1 cellular context compared by ENCODE assay signal in the genomic region with DNA sequence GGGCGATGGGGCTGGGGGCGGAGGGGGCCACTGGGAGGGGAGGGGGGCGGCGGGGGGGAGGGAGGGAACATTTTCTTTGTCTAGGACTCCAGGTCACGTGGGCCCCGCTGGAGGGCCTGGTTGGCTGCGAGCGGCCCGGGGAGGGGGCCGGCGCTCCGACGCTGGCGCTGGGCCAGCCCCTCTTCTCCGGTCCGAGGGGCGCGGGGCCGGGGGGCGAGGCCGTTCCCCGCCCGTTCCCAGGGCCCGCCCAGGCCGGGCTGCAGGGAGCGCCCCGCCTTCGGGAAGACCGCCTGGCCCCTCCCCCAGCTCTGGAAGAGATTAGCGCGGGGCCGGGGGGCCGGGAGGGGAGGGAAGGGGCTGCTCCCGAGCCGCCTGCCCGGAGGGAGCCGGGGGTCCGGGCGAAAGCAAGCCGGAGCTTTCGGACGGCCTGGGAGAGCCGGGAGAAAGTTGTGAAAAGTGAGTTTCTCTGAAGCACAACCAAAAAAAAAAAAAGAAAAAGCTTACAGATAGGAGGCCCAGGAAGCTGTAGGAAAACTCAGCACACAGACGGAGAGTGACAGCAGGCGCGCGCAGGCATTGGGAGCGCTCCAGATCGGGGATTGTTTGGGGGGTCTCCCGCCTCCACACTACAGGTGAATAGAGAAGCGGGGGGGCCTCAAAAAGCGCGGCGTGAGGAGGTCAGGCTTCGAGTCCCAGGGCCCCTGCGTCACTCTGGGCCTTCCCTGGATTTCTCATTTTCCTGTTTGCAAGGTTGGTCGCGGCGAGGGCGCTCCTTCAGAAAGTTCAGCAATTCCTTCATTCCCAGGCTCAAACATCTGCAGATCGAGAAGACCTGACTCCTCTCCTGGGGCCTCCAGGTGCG.
A peak's percentile ranks its signal among the peaks of the same experiment; 100 is the strongest.
TF ChIP-seq lines count a peak whose summit lies in the region.

No MANE protein-coding gene starts in this region.

TF ChIP-seq in HepG2, 621 proteins besides CTCF, POLR2A, EP300 and RAD21 (continued from another document and continues in another):
- TF ChIP-seq, protein P1, sequence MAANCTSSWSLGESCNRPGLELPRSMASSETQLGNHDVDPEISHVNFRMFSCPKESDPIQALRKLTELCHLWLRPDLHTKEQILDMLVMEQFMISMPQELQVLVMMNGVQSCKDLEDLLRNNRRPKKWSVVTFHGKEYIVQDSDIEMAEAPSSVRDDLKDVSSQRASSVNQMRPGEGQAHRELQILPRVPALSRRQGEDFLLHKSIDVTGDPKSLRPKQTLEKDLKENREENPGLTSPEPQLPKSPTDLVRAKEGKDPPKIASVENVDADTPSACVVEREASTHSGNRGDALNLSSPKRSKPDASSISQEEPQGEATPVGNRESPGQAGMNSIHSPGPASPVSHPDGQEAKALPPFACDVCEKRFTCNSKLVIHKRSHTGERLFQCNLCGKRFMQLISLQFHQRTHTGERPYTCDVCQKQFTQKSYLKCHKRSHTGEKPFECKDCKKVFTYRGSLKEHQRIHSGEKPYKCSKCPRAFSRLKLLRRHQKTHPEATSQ (CRISPR knock-in tag; IDR thresholded peaks at IDR 0.05; ENCODE audit: borderline replicate concordance): peak; percentile 36; the same call in 1 of the 2 replicates
- TF ChIP-seq ATAD3A (CRISPR knock-in tag; IDR thresholded peaks at IDR 0.05): no peak
- TF ChIP-seq, protein P2, sequence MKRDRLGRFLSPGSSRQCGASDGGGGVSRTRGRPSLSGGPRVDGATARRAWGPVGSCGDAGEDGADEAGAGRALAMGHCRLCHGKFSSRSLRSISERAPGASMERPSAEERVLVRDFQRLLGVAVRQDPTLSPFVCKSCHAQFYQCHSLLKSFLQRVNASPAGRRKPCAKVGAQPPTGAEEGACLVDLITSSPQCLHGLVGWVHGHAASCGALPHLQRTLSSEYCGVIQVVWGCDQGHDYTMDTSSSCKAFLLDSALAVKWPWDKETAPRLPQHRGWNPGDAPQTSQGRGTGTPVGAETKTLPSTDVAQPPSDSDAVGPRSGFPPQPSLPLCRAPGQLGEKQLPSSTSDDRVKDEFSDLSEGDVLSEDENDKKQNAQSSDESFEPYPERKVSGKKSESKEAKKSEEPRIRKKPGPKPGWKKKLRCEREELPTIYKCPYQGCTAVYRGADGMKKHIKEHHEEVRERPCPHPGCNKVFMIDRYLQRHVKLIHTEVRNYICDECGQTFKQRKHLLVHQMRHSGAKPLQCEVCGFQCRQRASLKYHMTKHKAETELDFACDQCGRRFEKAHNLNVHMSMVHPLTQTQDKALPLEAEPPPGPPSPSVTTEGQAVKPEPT (CRISPR knock-in tag; IDR thresholded peaks at IDR 0.05; ENCODE audit: low read depth): 0 out of 2 replicates have a peak, but pooled peaks have one; percentile 48
- no peak for TF ChIP-seq ZNF589 (CRISPR knock-in tag; conservative IDR thresholded peaks at IDR 0.05)
- TF ChIP-seq ZNF513 (CRISPR knock-in tag; conservative IDR thresholded peaks at IDR 0.05): no peak
- peak; percentile 33; the same call in 1 of the 2 replicates for TF ChIP-seq SP4 (CRISPR knock-in tag; IDR thresholded peaks at IDR 0.05)
- TF ChIP-seq, protein P3, sequence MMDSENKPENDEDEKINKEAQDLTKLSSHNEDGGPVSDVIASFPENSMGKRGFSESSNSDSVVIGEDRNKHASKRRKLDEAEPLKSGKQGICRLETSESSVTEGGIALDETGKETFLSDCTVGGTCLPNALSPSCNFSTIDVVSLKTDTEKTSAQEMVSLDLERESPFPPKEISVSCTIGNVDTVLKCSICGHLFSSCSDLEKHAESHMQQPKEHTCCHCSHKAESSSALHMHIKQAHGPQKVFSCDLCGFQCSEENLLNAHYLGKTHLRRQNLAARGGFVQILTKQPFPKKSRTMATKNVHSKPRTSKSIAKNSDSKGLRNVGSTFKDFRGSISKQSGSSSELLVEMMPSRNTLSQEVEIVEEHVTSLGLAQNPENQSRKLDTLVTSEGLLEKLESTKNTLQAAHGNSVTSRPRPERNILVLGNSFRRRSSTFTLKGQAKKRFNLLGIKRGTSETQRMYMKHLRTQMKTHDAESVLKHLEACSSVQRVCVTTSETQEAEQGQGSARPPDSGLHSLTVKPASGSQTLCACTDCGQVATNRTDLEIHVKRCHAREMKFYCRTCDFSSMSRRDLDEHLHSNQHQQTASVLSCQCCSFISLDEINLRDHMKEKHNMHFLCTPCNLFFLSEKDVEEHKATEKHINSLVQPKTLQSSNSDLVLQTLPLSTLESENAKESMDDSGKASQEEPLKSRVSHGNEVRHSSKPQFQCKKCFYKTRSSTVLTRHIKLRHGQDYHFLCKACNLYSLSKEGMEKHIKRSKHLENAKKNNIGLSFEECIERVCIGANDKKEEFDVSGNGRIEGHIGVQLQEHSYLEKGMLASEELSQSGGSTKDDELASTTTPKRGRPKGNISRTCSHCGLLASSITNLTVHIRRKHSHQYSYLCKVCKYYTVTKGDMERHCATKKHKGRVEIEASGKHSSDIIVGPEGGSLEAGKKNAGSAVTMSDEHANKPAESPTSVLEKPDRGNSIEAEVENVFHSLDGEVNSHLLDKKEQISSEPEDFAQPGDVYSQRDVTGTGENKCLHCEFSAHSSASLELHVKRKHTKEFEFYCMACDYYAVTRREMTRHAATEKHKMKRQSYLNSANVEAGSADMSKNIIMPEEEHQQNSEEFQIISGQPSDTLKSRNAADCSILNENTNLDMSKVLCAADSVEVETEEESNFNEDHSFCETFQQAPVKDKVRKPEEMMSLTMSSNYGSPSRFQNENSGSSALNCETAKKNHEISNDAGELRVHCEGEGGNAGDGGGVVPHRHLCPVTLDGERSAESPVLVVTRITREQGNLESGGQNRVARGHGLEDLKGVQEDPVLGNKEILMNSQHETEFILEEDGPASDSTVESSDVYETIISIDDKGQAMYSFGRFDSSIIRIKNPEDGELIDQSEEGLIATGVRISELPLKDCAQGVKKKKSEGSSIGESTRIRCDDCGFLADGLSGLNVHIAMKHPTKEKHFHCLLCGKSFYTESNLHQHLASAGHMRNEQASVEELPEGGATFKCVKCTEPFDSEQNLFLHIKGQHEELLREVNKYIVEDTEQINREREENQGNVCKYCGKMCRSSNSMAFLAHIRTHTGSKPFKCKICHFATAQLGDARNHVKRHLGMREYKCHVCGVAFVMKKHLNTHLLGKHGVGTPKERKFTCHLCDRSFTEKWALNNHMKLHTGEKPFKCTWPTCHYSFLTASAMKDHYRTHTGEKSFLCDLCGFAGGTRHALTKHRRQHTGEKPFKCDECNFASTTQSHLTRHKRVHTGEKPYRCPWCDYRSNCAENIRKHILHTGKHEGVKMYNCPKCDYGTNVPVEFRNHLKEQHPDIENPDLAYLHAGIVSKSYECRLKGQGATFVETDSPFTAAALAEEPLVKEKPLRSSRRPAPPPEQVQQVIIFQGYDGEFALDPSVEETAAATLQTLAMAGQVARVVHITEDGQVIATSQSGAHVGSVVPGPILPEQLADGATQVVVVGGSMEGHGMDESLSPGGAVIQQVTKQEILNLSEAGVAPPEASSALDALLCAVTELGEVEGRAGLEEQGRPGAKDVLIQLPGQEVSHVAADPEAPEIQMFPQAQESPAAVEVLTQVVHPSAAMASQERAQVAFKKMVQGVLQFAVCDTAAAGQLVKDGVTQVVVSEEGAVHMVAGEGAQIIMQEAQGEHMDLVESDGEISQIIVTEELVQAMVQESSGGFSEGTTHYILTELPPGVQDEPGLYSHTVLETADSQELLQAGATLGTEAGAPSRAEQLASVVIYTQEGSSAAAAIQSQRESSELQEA (CRISPR knock-in tag; IDR thresholded peaks at IDR 0.05; ENCODE audit: not compliant biosample characterization): no peak
- TF ChIP-seq KLF16 (CRISPR knock-in tag; IDR thresholded peaks at IDR 0.05): no peak
- TF ChIP-seq STAT6 (CRISPR knock-in tag; IDR thresholded peaks at IDR 0.05; ENCODE audit: borderline replicate concordance): no peak
- no peak; the same call in 1 of the 2 replicates for TF ChIP-seq CBX5 (CRISPR knock-in tag; IDR thresholded peaks at IDR 0.05; ENCODE audit: borderline replicate concordance)
- peak; percentile 59; the same call in 1 of the 2 replicates for TF ChIP-seq TFDP2 (CRISPR knock-in tag; IDR thresholded peaks at IDR 0.05)
- TF ChIP-seq ZNF337 (CRISPR knock-in tag; IDR thresholded peaks at IDR 0.05; ENCODE audit: borderline replicate concordance, low read depth): no peak
- no peak for TF ChIP-seq SMAD3 (CRISPR knock-in tag; IDR thresholded peaks at IDR 0.05)
- no peak for TF ChIP-seq ZNF543 (CRISPR knock-in tag; IDR thresholded peaks at IDR 0.05)
- no peak for TF ChIP-seq ARNT (IDR thresholded peaks at IDR 0.05)
- 0 out of 2 replicates have a peak, but pooled peaks have one; percentile 54 for TF ChIP-seq ZZZ3 (CRISPR knock-in tag; IDR thresholded peaks at IDR 0.05; ENCODE audit: borderline replicate concordance)
- TF ChIP-seq HNF4A (CRISPR knock-in tag; IDR thresholded peaks at IDR 0.05): no peak
- TF ChIP-seq, protein P4, sequence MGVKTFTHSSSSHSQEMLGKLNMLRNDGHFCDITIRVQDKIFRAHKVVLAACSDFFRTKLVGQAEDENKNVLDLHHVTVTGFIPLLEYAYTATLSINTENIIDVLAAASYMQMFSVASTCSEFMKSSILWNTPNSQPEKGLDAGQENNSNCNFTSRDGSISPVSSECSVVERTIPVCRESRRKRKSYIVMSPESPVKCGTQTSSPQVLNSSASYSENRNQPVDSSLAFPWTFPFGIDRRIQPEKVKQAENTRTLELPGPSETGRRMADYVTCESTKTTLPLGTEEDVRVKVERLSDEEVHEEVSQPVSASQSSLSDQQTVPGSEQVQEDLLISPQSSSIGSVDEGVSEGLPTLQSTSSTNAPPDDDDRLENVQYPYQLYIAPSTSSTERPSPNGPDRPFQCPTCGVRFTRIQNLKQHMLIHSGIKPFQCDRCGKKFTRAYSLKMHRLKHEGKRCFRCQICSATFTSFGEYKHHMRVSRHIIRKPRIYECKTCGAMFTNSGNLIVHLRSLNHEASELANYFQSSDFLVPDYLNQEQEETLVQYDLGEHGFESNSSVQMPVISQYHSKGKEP (CRISPR knock-in tag; IDR thresholded peaks at IDR 0.05): no peak
- TF ChIP-seq KAT8 (CRISPR knock-in tag; IDR thresholded peaks at IDR 0.05): no peak
- no peak for TF ChIP-seq BRCA1 (CRISPR knock-in tag; IDR thresholded peaks at IDR 0.05)
- 0 out of 2 replicates have a peak, but pooled peaks have one; percentile 12 for TF ChIP-seq POGK (CRISPR knock-in tag; conservative IDR thresholded peaks at IDR 0.05)
- TF ChIP-seq, protein P5, sequence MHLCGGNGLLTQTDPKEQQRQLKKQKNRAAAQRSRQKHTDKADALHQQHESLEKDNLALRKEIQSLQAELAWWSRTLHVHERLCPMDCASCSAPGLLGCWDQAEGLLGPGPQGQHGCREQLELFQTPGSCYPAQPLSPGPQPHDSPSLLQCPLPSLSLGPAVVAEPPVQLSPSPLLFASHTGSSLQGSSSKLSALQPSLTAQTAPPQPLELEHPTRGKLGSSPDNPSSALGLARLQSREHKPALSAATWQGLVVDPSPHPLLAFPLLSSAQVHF (CRISPR knock-in tag; IDR thresholded peaks at IDR 0.05): no peak
